17 cellular contexts compared by ENCODE assay signal in genomic region chrX:8005678-8006347, GRCh38.
DNase-seq lines count a peak whose midpoint lies in the region; ATAC-seq, FAIRE-seq and TF ChIP-seq lines count a peak whose summit lies in the region.
"Had no signal": no experiment of that assay in that cellular context is flagged by ENCODE, and none has a peak within 500 bp of the region (broad histone marks: within the 10 kb centered on the region; RNA-seq: fewer than 3 reads in every experiment).

No MANE protein-coding gene starts in this region.

- H3K79me1 ChIP-seq in mesendoderm (ENCODE audit: low read length): no peaks in the 10 kb centered on the region

- H3K4me2 ChIP-seq in mesendoderm (ENCODE audit: low read length): no peak overlapping the region

- no peak overlapping the region for H3K56ac ChIP-seq in mesendoderm (ENCODE audit: low read length)

- TF ChIP-seq CTCF in 22Rv1 (IDR thresholded peaks at IDR 0.05): no peak

- H4K8ac ChIP-seq in mesendoderm (ENCODE audit: low read depth, low read length): no peak overlapping the region

- POLR2A ChIA-PET in activated CD4-positive, alpha-beta T cell treated with anti-CD3 and anti-CD28 coated beads for 36 hours (lab: Charles Lee): no interaction called here

- peak; percentile 55 for FAIRE-seq in colon (lab: Jason Lieb, UNC)
- FAIRE-seq: H1, RCC 7860 had no signal

- intact Hi-C loops in activated CD4-positive, alpha-beta T cell treated with anti-CD3 and anti-CD28 coated beads for 36 hours (cut with DNase I, micrococcal nuclease): no loop called here

- H3K27ac Mint-ChIP-seq in stimulated activated naive CD8-positive, alpha-beta T cell treated with anti-CD3 and anti-CD28 coated beads, Interleukin-15, amount 100 ng/mL, for 72 hours: peak overlapping the region in 1 of 2 donors; percentile 52
- H3K27ac Mint-ChIP-seq in activated CD4-positive, alpha-beta T cell treated with anti-CD3 and anti-CD28 coated beads for 36 hours: no peak overlapping the region
- H3K27ac Mint-ChIP-seq: CD4-positive, CD25-positive, alpha-beta regulatory T cell; IgD-negative memory B cell had no signal

- no peak overlapping the region for H3K9ac ChIP-seq in HUES6 (ENCODE audit: low read length)
- H3K9ac ChIP-seq in mesendoderm (ENCODE audit: low read length): no peak overlapping the region

- H3K27me3 Mint-ChIP-seq in stimulated activated naive CD8-positive, alpha-beta T cell treated with anti-CD3 and anti-CD28 coated beads, Interleukin-15, amount 100 ng/mL, for 72 hours: no peaks in the 10 kb centered on the region
- H3K27me3 Mint-ChIP-seq in activated CD4-positive, alpha-beta T cell treated with anti-CD3 and anti-CD28 coated beads for 36 hours: no peaks in the 10 kb centered on the region
- H3K27me3 Mint-ChIP-seq: CD4-positive, CD25-positive, alpha-beta regulatory T cell had no signal

- peaks cover 10% of the 10 kb centered on the region; the same call in 1 of the 2 replicates for H3K4me1 ChIP-seq in HUES6 (ENCODE audit: control insufficient read depth, insufficient read depth, low read length)
- no peaks in the 10 kb centered on the region for H3K4me1 ChIP-seq in mesendoderm (ENCODE audit: control insufficient read depth, low read depth, low read length)
- H3K4me1 ChIP-seq: SJSA1 had no signal

- H3K18ac ChIP-seq in mesendoderm (ENCODE audit: low read length): no peak overlapping the region

- no peak for ATAC-seq in stimulated activated naive CD8-positive, alpha-beta T cell treated with anti-CD3 and anti-CD28 coated beads, Interleukin-15, amount 100 ng/mL, for 72 hours
- ATAC-seq in activated CD4-positive, alpha-beta T cell treated with anti-CD3 and anti-CD28 coated beads for 36 hours: no peak
- ATAC-seq: HCT116, Right ventricle myocardium inferior had no signal

- H2BK5ac ChIP-seq in mesendoderm (ENCODE audit: low read length): no peak overlapping the region

- CTCF ChIA-PET in activated CD4-positive, alpha-beta T cell treated with anti-CD3 and anti-CD28 coated beads for 36 hours (lab: Charles Lee): no interaction called here

- H2BK15ac ChIP-seq in mesendoderm (replicated peaks; ENCODE audit: low read depth): no peak overlapping the region

- peak overlapping the region; percentile 64; the same call in 1 of the 2 replicates for H3K27ac ChIP-seq in 22Rv1
- H3K27ac ChIP-seq in HUES6 (ENCODE audit: low read depth, low read length): 0 out of 2 replicates have a peak overlapping the region, but pooled peaks have one; percentile 20
- no peak overlapping the region for H3K27ac ChIP-seq in mesendoderm (ENCODE audit: low read depth, low read length)
- H3K27ac ChIP-seq: SJSA1 had no signal

- H2BK120ac ChIP-seq in mesendoderm (ENCODE audit: low read depth, low read length): no peak overlapping the region

- no peak overlapping the region for H2AK5ac ChIP-seq in mesendoderm (ENCODE audit: low read length)

- H3K27me3 ChIP-seq in HUES6 (ENCODE audit: control insufficient read depth, insufficient read depth, low read length): no peaks in the 10 kb centered on the region
- no peaks in the 10 kb centered on the region for H3K27me3 ChIP-seq in mesendoderm (ENCODE audit: insufficient read depth, low read length, poor library complexity)
- H3K27me3 ChIP-seq: SJSA1 had no signal

- no peaks in the 10 kb centered on the region for H3K9me3 Mint-ChIP-seq in stimulated activated naive CD8-positive, alpha-beta T cell treated with anti-CD3 and anti-CD28 coated beads, Interleukin-15, amount 100 ng/mL, for 72 hours
- H3K9me3 Mint-ChIP-seq in activated CD4-positive, alpha-beta T cell treated with anti-CD3 and anti-CD28 coated beads for 36 hours (ENCODE audit: low read depth): no peaks in the 10 kb centered on the region

- H3K4ac ChIP-seq in mesendoderm (ENCODE audit: low read depth, low read length): no peak overlapping the region

- no peaks in the 10 kb centered on the region for H3K79me2 ChIP-seq in mesendoderm (ENCODE audit: control insufficient read depth, insufficient read depth, low read length)

- H3K4me3 Mint-ChIP-seq in stimulated activated naive CD8-positive, alpha-beta T cell treated with anti-CD3 and anti-CD28 coated beads, Interleukin-15, amount 100 ng/mL, for 72 hours: no peak overlapping the region
- no peak overlapping the region for H3K4me3 Mint-ChIP-seq in activated CD4-positive, alpha-beta T cell treated with anti-CD3 and anti-CD28 coated beads for 36 hours
- H3K4me3 Mint-ChIP-seq: CD4-positive, CD25-positive, alpha-beta regulatory T cell; IgD-negative memory B cell had no signal

- no peak overlapping the region for H4K5ac ChIP-seq in mesendoderm (ENCODE audit: low read length)

- peak; percentile 28 for DNase-seq in mesendoderm
- no peak for DNase-seq in stimulated activated naive CD8-positive, alpha-beta T cell treated with anti-CD3 and anti-CD28 coated beads, Interleukin-15, amount 100 ng/mL, for 72 hours
- DNase-seq in globus pallidus (ENCODE audit: low spot score): no peak
- DNase-seq in activated CD4-positive, alpha-beta T cell treated with anti-CD3 and anti-CD28 coated beads for 36 hours: no peak
- DNase-seq: CD4-positive, CD25-positive, alpha-beta regulatory T cell; COR-L47; DMS79; NCI-H187 treated with DMSO at 0.1 percent for 48 hours had no signal

- H3K36me3 ChIP-seq in HUES6 (ENCODE audit: control insufficient read depth, insufficient read depth, low read length) (no peaks in the 10 kb centered on the region), mesendoderm (ENCODE audit: control insufficient read depth, insufficient read depth, low read length) (no peaks in the 10 kb centered on the region)
- H3K36me3 ChIP-seq: SJSA1 had no signal

- WGBS in mesendoderm (ENCODE audit: extremely low coverage, insufficient coverage, low lambda C conversion rate): no CpG with 5 or more reads among the region's 2 CpGs

- no peaks in the 10 kb centered on the region for H3K9me3 ChIP-seq in HUES6 (ENCODE audit: control insufficient read depth, insufficient read depth, low read depth, low read length)
- H3K9me3 ChIP-seq: SJSA1 had no signal

- no peak overlapping the region for H3K23ac ChIP-seq in mesendoderm (ENCODE audit: low read length)

- no peaks in the 10 kb centered on the region for H3K36me3 Mint-ChIP-seq in activated CD4-positive, alpha-beta T cell treated with anti-CD3 and anti-CD28 coated beads for 36 hours (ENCODE audit: low read depth)
- H3K36me3 Mint-ChIP-seq: CD4-positive, CD25-positive, alpha-beta regulatory T cell; IgD-negative memory B cell had no signal

- no peaks in the 10 kb centered on the region for H3K4me1 Mint-ChIP-seq in stimulated activated naive CD8-positive, alpha-beta T cell treated with anti-CD3 and anti-CD28 coated beads, Interleukin-15, amount 100 ng/mL, for 72 hours
- no peaks in the 10 kb centered on the region for H3K4me1 Mint-ChIP-seq in activated CD4-positive, alpha-beta T cell treated with anti-CD3 and anti-CD28 coated beads for 36 hours
- H3K4me1 Mint-ChIP-seq: CD4-positive, CD25-positive, alpha-beta regulatory T cell; IgD-negative memory B cell had no signal

- H3K4me3 ChIP-seq in HUES6 (ENCODE audit: low read depth, low read length) (no peak overlapping the region), mesendoderm (ENCODE audit: low read length) (no peak overlapping the region)
- H3K4me3 ChIP-seq: SJSA1 had no signal
